Comparison of ENCODE assay signal across 8 cellular contexts in the genomic region with DNA sequence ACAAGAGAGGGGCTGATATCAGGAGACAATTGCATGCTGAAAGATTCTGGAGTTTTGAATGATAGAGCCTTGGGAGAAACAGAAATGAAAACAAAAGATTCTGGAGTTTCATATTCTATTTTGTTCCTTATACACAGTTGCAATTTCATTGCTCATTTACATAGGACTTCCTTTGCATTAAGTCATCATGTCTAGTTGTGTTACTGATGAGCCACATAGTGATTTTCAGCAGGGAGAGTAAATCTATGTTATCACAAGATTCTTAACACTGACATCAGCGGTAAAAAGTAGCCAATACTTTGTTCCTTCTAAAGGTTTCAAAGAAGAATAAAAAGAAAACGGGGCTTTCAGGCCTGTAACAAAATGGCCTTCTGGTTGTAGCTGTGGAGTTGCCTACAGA. TPM values are rescaled to one million over a fixed set of nuclear protein-coding genes. Genes with fewer than 3 reads are reported as not detected.
DNase-seq lines count a peak whose midpoint lies in the region; ATAC-seq lines count a peak whose summit lies in the region.

No MANE protein-coding gene starts in this region.

- H3K27ac Mint-ChIP-seq in activated naive CD4-positive, alpha-beta T cell treated with anti-CD3 and anti-CD28 coated beads, Interleukin-2, amount 50 U/mL, for 72 hours: peak overlapping the region; percentile 4 to 59
- peak overlapping the region; percentile 80 to 91 for H3K27ac Mint-ChIP-seq in stimulated activated naive CD8-positive, alpha-beta T cell treated with anti-CD3 and anti-CD28 coated beads, Interleukin-15, amount 100 ng/mL, for 72 hours

- peak overlapping the region; percentile 62 for H3K4me3 Mint-ChIP-seq in activated T-cell treated with anti-CD3 and anti-CD28 coated beads, Interleukin-2, amount 50 U/mL, for 4 hours
- peak overlapping the region; percentile 64 to 71 for H3K4me3 Mint-ChIP-seq in stimulated activated naive CD8-positive, alpha-beta T cell treated with anti-CD3 and anti-CD28 coated beads, Interleukin-15, amount 100 ng/mL, for 72 hours

- no peaks in the 10 kb centered on the region for H3K27me3 Mint-ChIP-seq in activated T-cell treated with anti-CD3 and anti-CD28 coated beads, Interleukin-2, amount 50 U/mL, for 4 hours (ENCODE audit: low read depth)
- no peaks in the 10 kb centered on the region for H3K27me3 Mint-ChIP-seq in stimulated activated naive CD8-positive, alpha-beta T cell treated with anti-CD3 and anti-CD28 coated beads, Interleukin-15, amount 100 ng/mL, for 72 hours

- H3K4me1 Mint-ChIP-seq in activated T-cell treated with anti-CD3 and anti-CD28 coated beads, Interleukin-2, amount 50 U/mL, for 4 hours (ENCODE audit: low read depth): peaks cover 75% of the 10 kb centered on the region
- H3K4me1 Mint-ChIP-seq in stimulated activated naive CD8-positive, alpha-beta T cell treated with anti-CD3 and anti-CD28 coated beads, Interleukin-15, amount 100 ng/mL, for 72 hours: peaks cover 86% of the 10 kb centered on the region

- no peaks in the 10 kb centered on the region for H3K9me3 Mint-ChIP-seq in activated T-cell treated with anti-CD3 and anti-CD28 coated beads, Interleukin-2, amount 50 U/mL, for 4 hours
- H3K9me3 Mint-ChIP-seq in activated naive CD4-positive, alpha-beta T cell treated with anti-CD3 and anti-CD28 coated beads, Interleukin-2, amount 50 U/mL, for 72 hours: no peaks in the 10 kb centered on the region
- H3K9me3 Mint-ChIP-seq in stimulated activated naive CD8-positive, alpha-beta T cell treated with anti-CD3 and anti-CD28 coated beads, Interleukin-15, amount 100 ng/mL, for 72 hours: no peaks in the 10 kb centered on the region

- DNase-seq in activated T-cell treated with anti-CD3 and anti-CD28 coated beads, Interleukin-2, amount 50 U/mL, for 4 hours: no peak
- DNase-seq in activated T-cell treated with anti-CD3 and anti-CD28 coated beads for 4 hours (no peak), NCI-H524 (lab: John Stamatoyannopoulos, UW) (no peak), posterior cingulate gyrus (no peak), hypothalamus (lab: John Stamatoyannopoulos, UW) (no peak)
- DNase-seq in activated naive CD4-positive, alpha-beta T cell treated with anti-CD3 and anti-CD28 coated beads, Interleukin-2, amount 50 U/mL, for 72 hours (ENCODE audit: low spot score in 2 of 2): no peak
- DNase-seq in stimulated activated naive CD8-positive, alpha-beta T cell treated with anti-CD3 and anti-CD28 coated beads, Interleukin-15, amount 100 ng/mL, for 72 hours: no peak

- H3K36me3 Mint-ChIP-seq in activated T-cell treated with anti-CD3 and anti-CD28 coated beads, Interleukin-2, amount 50 U/mL, for 4 hours (ENCODE audit: insufficient read depth): peaks cover 9% of the 10 kb centered on the region
- H3K36me3 Mint-ChIP-seq in activated naive CD4-positive, alpha-beta T cell treated with anti-CD3 and anti-CD28 coated beads, Interleukin-2, amount 50 U/mL, for 72 hours: no peaks in the 10 kb centered on the region

- ATAC-seq in activated T-cell treated with anti-CD3 and anti-CD28 coated beads, Interleukin-2, amount 50 U/mL, for 4 hours: peak; percentile 78 to 79
- peak; percentile 49 for ATAC-seq in HG03097 (IDR thresholded peaks at IDR 0.05; ENCODE audit: low FRiP score, unreplicated experiment)
- ATAC-seq in activated naive CD4-positive, alpha-beta T cell treated with anti-CD3 and anti-CD28 coated beads, Interleukin-2, amount 50 U/mL, for 72 hours: peak; percentile 58 to 75
- ATAC-seq in stimulated activated naive CD8-positive, alpha-beta T cell treated with anti-CD3 and anti-CD28 coated beads, Interleukin-15, amount 100 ng/mL, for 72 hours: peak; percentile 65

- intact Hi-C loops in posterior cingulate gyrus (cut with DNase I): no loop called here

RNA-seq across cellular contexts. Expression of gene ADAM17, which starts 7.1 kb away (rescaled TPM):
- 10 to 100 TPM; 19.6 to 42.0 (median 21.6) TPM for total RNA-seq in activated T-cell treated with anti-CD3 and anti-CD28 coated beads, Interleukin-2, amount 50 U/mL, for 4 hours
- 10 to 100 TPM; 14.4 to 36.5 TPM for total RNA-seq in activated naive CD4-positive, alpha-beta T cell treated with anti-CD3 and anti-CD28 coated beads, Interleukin-2, amount 50 U/mL, for 72 hours
